ENCODE assay signal across 9 cellular contexts in genomic region chr13:29936051-29936813, GRCh38.
A peak's percentile ranks its signal among the peaks of the same experiment; 100 is the strongest.
DNase-seq lines count a peak whose midpoint lies in the region; ATAC-seq and TF ChIP-seq lines count a peak whose summit lies in the region.
"Had no signal": no experiment of that assay in that cellular context is flagged by ENCODE, and none has a peak within 500 bp of the region (broad histone marks: within the 10 kb centered on the region; RNA-seq: fewer than 3 reads in every experiment).

No MANE protein-coding gene starts in this region.

- TF ChIP-seq POLR2A in GM18505 (IDR thresholded peaks at IDR 0.05; ENCODE audit: borderline replicate concordance, extremely low read depth, insufficient read depth, insufficient read length): no peak

- peaks cover 8 to 19% of the 10 kb centered on the region in 2 donors for H3K27me3 Mint-ChIP-seq in natural killer cell (ENCODE audit: low read depth in 2 of 2)

- H3K4me3 Mint-ChIP-seq in natural killer cell: peak overlapping the region; percentile 74

- ATAC-seq in GM18505 (IDR thresholded peaks at IDR 0.05; ENCODE audit: unreplicated experiment) (peak; percentile 23), HG02852 (IDR thresholded peaks at IDR 0.05; ENCODE audit: unreplicated experiment) (peak; percentile 2), natural killer cell (peak in 2 of 3 donors; percentile 4 to 47), HG03135 (IDR thresholded peaks at IDR 0.05; ENCODE audit: unreplicated experiment) (no peak), GM18520 (IDR thresholded peaks at IDR 0.05; ENCODE audit: unreplicated experiment) (no peak), GM19397 (IDR thresholded peaks at IDR 0.05; ENCODE audit: unreplicated experiment) (no peak)

- H3K36me3 Mint-ChIP-seq in natural killer cell: no peaks in the 10 kb centered on the region

- peaks cover 24 to 27% of the 10 kb centered on the region in 2 donors for H3K4me1 Mint-ChIP-seq in natural killer cell

- H3K9me3 Mint-ChIP-seq in natural killer cell: no peaks in the 10 kb centered on the region

- peak overlapping the region in 1 of 2 donors; percentile 68 for H3K27ac Mint-ChIP-seq in natural killer cell

- peak; percentile 56 for DNase-seq in activated CD8-positive, alpha-beta memory T cell treated with anti-CD3 and anti-CD28 coated beads, Interleukin-2, amount 50 U/mL, for 48 hours
- DNase-seq in natural killer cell (no peak), NCI-H524 (lab: John Stamatoyannopoulos, UW) (no peak)
- DNase-seq: NCI-H774 had no signal

- intact Hi-C loops in natural killer cell (cut with micrococcal nuclease): no loop called here

- TF ChIP-seq CTCF in natural killer cell (IDR thresholded peaks at IDR 0.05): no peak

Comparison
In these comparisons a context has a peak if more than half of its experiments do, and no peak if none do; other contexts are left out.
1. ATAC-seq: peak in GM18505 (single experiment), HG02852 (single experiment) and natural killer cell (2 of 3); none in HG03135 (single experiment), GM18520 (single experiment) and GM19397 (single experiment).